Comparison of ENCODE assay signal across 8 cellular contexts in genomic region chr12:124032265-124032886, GRCh38. TPM values are rescaled to one million over a fixed set of nuclear protein-coding genes. Genes with fewer than 3 reads are reported as not detected.
DNase-seq lines count a peak whose midpoint lies in the region; ATAC-seq and TF ChIP-seq lines count a peak whose summit lies in the region.

No MANE protein-coding gene starts in this region.

- H3K4me3 ChIP-seq in ACC112 (ENCODE audit: low read depth, low read length) (no peak overlapping the region), left ventricle myocardium inferior (no peak overlapping the region)

- H3K27me3 Mint-ChIP-seq in activated CD8-positive, alpha-beta T cell treated with anti-CD3 and anti-CD28 coated beads for 36 hours = no peaks in the 10 kb centered on the region

- no peaks in the 10 kb centered on the region for H3K4me1 Mint-ChIP-seq in activated CD8-positive, alpha-beta T cell treated with anti-CD3 and anti-CD28 coated beads for 36 hours (ENCODE audit: low read depth)

- no peak overlapping the region for H3K27ac Mint-ChIP-seq in activated CD8-positive, alpha-beta T cell treated with anti-CD3 and anti-CD28 coated beads for 36 hours

- intact Hi-C loops in activated CD8-positive, alpha-beta T cell treated with anti-CD3 and anti-CD28 coated beads for 36 hours (cut with micrococcal nuclease) = no loop called here
- intact Hi-C loops in left ventricle myocardium inferior (cut with micrococcal nuclease) (no loop called here), sciatic nerve (cut with DNase I) (no loop called here)

- H3K9me3 ChIP-seq in left ventricle myocardium inferior (replicated peaks) = no peaks in the 10 kb centered on the region

- peak; percentile 77 for DNase-seq in ELR (ENCODE audit: low read depth)
- DNase-seq in NCI-H1105 treated with DMSO at 0.1 percent for 48 hours (lab: John Stamatoyannopoulos, UW) = peak; percentile 40
- peak; percentile 49 for DNase-seq in activated CD8-positive, alpha-beta T cell treated with anti-CD3 and anti-CD28 coated beads for 36 hours
- no peak for DNase-seq in left ventricle myocardium inferior
- DNase-seq in sciatic nerve (ENCODE audit: low spot score) = no peak

- no peaks in the 10 kb centered on the region for H3K9me3 Mint-ChIP-seq in activated CD8-positive, alpha-beta T cell treated with anti-CD3 and anti-CD28 coated beads for 36 hours

- H3K4me3 Mint-ChIP-seq in activated CD8-positive, alpha-beta T cell treated with anti-CD3 and anti-CD28 coated beads for 36 hours = no peak overlapping the region

- H3K36me3 ChIP-seq in ACC112 (ENCODE audit: insufficient read depth, low read length) (no peaks in the 10 kb centered on the region), left ventricle myocardium inferior (no peaks in the 10 kb centered on the region)

- POLR2A ChIA-PET in activated CD8-positive, alpha-beta T cell treated with anti-CD3 and anti-CD28 coated beads for 36 hours (lab: Charles Lee) = no interaction called here

- H3K27ac ChIP-seq in ACC112 (ENCODE audit: low read depth, low read length) = peak overlapping the region; percentile 49; the same call in 1 of the 2 replicates
- H3K27ac ChIP-seq in left ventricle myocardium inferior (replicated peaks) = no peak overlapping the region

- ATAC-seq in activated CD8-positive, alpha-beta T cell treated with anti-CD3 and anti-CD28 coated beads for 36 hours = peak; percentile 58
- ATAC-seq in sciatic nerve = peak; percentile 74
- no peak for ATAC-seq in GM19455 (IDR thresholded peaks at IDR 0.05; ENCODE audit: unreplicated experiment)
- no peak for ATAC-seq in HG03469 (IDR thresholded peaks at IDR 0.05; ENCODE audit: unreplicated experiment)

- peak overlapping the region; percentile 58 for H2AFZ ChIP-seq in ACC112 (ENCODE audit: low read length, unreplicated experiment)

- CTCF ChIA-PET in activated CD8-positive, alpha-beta T cell treated with anti-CD3 and anti-CD28 coated beads for 36 hours (lab: Charles Lee) = interaction anchor here (0.7 to 3.5 kb wide), 23 partner anchors 8 to 875 kb away, joined by 3 to 14 read pairs (median 3); no protein-coding TSS in a partner anchor

- no peaks in the 10 kb centered on the region for H3K79me2 ChIP-seq in ACC112 (ENCODE audit: control insufficient read depth, insufficient read depth, low read length, unreplicated experiment)

- peak; percentile 87 for TF ChIP-seq CTCF in activated CD8-positive, alpha-beta T cell treated with anti-CD3 and anti-CD28 coated beads for 36 hours (IDR thresholded peaks at IDR 0.05)
- peak; percentile 90 for TF ChIP-seq CTCF in left ventricle myocardium inferior (IDR thresholded peaks at IDR 0.05; ENCODE audit: borderline replicate concordance)

- H3K36me3 Mint-ChIP-seq in activated CD8-positive, alpha-beta T cell treated with anti-CD3 and anti-CD28 coated beads for 36 hours (ENCODE audit: low read depth) = no peaks in the 10 kb centered on the region

- peaks cover 42% of the 10 kb centered on the region for H3K4me1 ChIP-seq in ACC112 (ENCODE audit: control insufficient read depth, insufficient read depth, low read length, unreplicated experiment)
- peaks cover 27% of the 10 kb centered on the region for H3K4me1 ChIP-seq in left ventricle myocardium inferior

- H3K27me3 ChIP-seq in ACC112 (ENCODE audit: insufficient read depth, low read length) (no peaks in the 10 kb centered on the region), left ventricle myocardium inferior (ENCODE audit: low read depth) (no peaks in the 10 kb centered on the region)

RNA-seq across cellular contexts. Expression of gene ZNF664, which starts 59.4 kb away (rescaled TPM):
- 10 to 100 TPM; 52.9 to 53.4 TPM for total RNA-seq in activated CD8-positive, alpha-beta T cell treated with anti-CD3 and anti-CD28 coated beads for 36 hours
- 80.7 TPM for total RNA-seq in left ventricle myocardium inferior
- 74.6 TPM for total RNA-seq in sciatic nerve

RNA-seq across cellular contexts. Expression of gene CCDC92, which starts 59.7 kb away (rescaled TPM):
- total RNA-seq in activated CD8-positive, alpha-beta T cell treated with anti-CD3 and anti-CD28 coated beads for 36 hours = 1 to 10 TPM; 4.0 to 6.2 TPM
- 57.2 TPM for total RNA-seq in left ventricle myocardium inferior
- total RNA-seq in sciatic nerve = 49.2 TPM

Comparison
In these comparisons a context has a peak if more than half of its experiments do, and no peak if none do; other contexts are left out.
1. DNase-seq: peak in ELR (single experiment), NCI-H1105 treated with DMSO at 0.1 percent for 48 hours (single experiment) and activated CD8-positive, alpha-beta T cell treated with anti-CD3 and anti-CD28 coated beads for 36 hours (single experiment); none in left ventricle myocardium inferior (single experiment) and sciatic nerve (single experiment).
2. ATAC-seq: peak in activated CD8-positive, alpha-beta T cell treated with anti-CD3 and anti-CD28 coated beads for 36 hours (single experiment) and sciatic nerve (single experiment); none in GM19455 (single experiment) and HG03469 (single experiment).